In the genomic region with DNA sequence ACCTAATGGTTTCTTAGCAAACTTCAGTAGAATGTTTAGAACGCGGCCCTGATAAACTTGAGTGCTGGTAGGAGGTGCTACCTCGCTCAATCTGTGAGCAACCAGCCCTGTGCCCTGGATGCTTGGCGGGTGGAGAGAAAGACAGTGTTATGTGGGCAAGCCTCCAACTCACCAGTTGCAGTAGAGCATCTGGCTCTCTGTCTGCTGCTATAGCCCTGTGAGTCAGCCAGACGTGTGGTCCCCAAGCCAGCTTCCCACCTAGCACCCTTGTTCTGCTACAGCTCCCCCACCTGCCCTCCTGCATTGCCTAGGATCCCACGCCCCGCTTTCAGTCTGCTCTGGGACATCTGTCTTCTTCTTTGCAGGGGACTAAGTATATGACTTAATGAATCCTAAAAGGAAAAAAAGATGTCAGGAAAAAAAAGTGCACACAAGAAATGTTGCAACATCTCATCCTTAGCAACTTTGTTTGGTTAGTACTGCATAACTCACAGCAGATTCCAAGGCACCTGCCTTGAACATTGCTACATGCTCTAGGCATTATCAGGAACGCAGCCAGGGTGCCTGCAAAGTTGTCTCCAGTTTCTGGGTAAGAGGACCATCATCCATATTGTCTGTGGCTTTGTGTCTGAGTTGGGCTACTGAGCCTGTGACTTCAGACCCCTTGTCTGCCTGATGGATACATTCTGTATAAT, we compare ENCODE assay signal across 1 cellular context.
A peak's percentile ranks its signal among the peaks of the same experiment; 100 is the strongest.
TF ChIP-seq lines count a peak whose summit lies in the region.

No MANE protein-coding gene starts in this region.

TF ChIP-seq in HEK293, 187 proteins besides CTCF, POLR2A, EP300 and RAD21 (continued from another document):
- TF ChIP-seq ZNF645 (tag by site-specific recombination; IDR thresholded peaks at IDR 0.05) (no peak), TRIM28 (IDR thresholded peaks at IDR 0.05; ENCODE audit: borderline replicate concordance, low read length) (no peak), REPIN1 (tag by site-specific recombination; IDR thresholded peaks at IDR 0.05; ENCODE audit: low read depth) (no peak), ZEB2 (tag by site-specific recombination; IDR thresholded peaks at IDR 0.05) (no peak), SCRT2 (tag by site-specific recombination; IDR thresholded peaks at IDR 0.05) (0 out of 2 replicates have a peak, but pooled peaks have one; percentile 27)
